ENCODE assay signal across 8 cellular contexts in genomic region chr14:61837336-61838229, GRCh38. TPM values are rescaled to one million over a fixed set of nuclear protein-coding genes. Genes with fewer than 3 reads are reported as not detected.
A peak's percentile ranks its signal among the peaks of the same experiment; 100 is the strongest.
DNase-seq lines count a peak whose midpoint lies in the region; ATAC-seq and TF ChIP-seq lines count a peak whose summit lies in the region.

No MANE protein-coding gene starts in this region.

- TF ChIP-seq CTCF in AG10803 (conservative IDR thresholded peaks at IDR 0.05; ENCODE audit: low read length) (peak; percentile 99), coronary artery (IDR thresholded peaks at IDR 0.05) (peak; percentile 95), lower leg skin (IDR thresholded peaks at IDR 0.05) (peak in 1 of 3 donors; percentile 58)

- intact Hi-C loops in lower leg skin (cut with DNase I; ENCODE audit: low total_unique reads) = loop anchor here (5.0 to 10.0 kb wide), 2 partner anchors 103 to 380 kb away; no protein-coding TSS in a partner anchor

- H3K27ac ChIP-seq in coronary artery = no peak overlapping the region

- no peak for TF ChIP-seq POLR2A in lower leg skin (IDR thresholded peaks at IDR 0.05)

- DNase-seq in AG10803 (ENCODE audit: low read depth) = peak; percentile 76
- DNase-seq in NCI-H524 treated with DMSO at 0.1 percent for 48 hours (lab: John Stamatoyannopoulos, UW) = peak; percentile 20
- DNase-seq in activated CD4-positive, alpha-beta T cell treated with anti-CD3 and anti-CD28 coated beads for 4 hours = peak; percentile 68 to 79
- no peak for DNase-seq in coronary artery (ENCODE audit: low spot score)
- peak; percentile 81 to 94 for DNase-seq in lower leg skin (ENCODE audit: low spot score in 2 of 2)
- peak; percentile 57 for DNase-seq in stimulated activated CD8-positive, alpha-beta memory T cell treated with anti-CD3 and anti-CD28 coated beads, Interleukin-12 subunit alpha, Interleukin-12 subunit beta, amount 100 ng/mL, for 1 hour (ENCODE audit: low read depth)

- ATAC-seq in GM18907 (IDR thresholded peaks at IDR 0.05; ENCODE audit: unreplicated experiment) = peak; percentile 92
- peak; percentile 91 for ATAC-seq in HG03280 (IDR thresholded peaks at IDR 0.05; ENCODE audit: unreplicated experiment)

- H3K4me3 ChIP-seq in AG10803 (ENCODE audit: low read length) (no peak overlapping the region), coronary artery (no peak overlapping the region), lower leg skin (ENCODE audit: low read depth, poor library complexity, severe bottlenecking) (no peak overlapping the region)

- WGBS in lower leg skin, 2 donors = 41 to 47% methylated on average over 10 of the region's 10 CpGs

RNA-seq across cellular contexts. Expression of gene SYT16, which starts 25.1 kb away (rescaled TPM):
- total RNA-seq in lower leg skin = under 1 TPM in 2 of 4 donors, not detected in 2; under 0.01 to 0.03 TPM
